ENCODE assay signal across 9 cellular contexts in the genomic region with DNA sequence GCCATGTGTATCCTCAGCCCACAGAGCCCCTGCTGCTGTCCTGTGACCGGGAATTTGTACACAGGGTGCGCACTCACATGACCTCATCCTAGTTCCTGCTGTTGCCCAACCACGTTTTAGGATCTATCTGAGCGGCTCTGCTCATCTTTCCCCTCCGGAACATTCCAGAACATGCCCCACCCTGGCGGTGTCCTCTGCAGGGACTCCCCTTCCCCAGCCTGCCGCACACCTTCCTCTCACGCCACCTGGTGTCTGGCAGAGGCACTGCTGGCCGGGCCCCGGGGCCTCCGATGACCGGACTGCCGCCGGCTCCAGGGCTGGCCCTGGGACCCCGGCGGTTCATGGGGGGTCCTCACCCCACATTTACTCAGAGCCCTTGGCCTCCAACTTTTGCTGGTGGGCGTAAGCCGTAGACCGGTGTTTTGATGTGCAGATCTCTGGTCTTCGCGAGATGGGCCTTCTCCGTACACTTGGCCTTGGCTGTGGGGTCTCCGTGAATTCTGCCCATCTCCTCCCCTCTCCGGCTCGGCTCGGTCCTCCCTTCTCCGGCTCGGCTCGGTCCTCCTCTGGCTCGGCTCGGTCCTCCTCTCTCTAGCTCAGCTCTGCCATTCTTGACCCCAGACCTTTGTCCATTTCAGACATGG. TPM values are rescaled to one million over a fixed set of nuclear protein-coding genes. Genes with fewer than 3 reads are reported as not detected.
DNase-seq lines count a peak whose midpoint lies in the region; ATAC-seq, FAIRE-seq and TF ChIP-seq lines count a peak whose summit lies in the region.
"Had no signal": no experiment of that assay in that cellular context is flagged by ENCODE, and none has a peak within 500 bp of the region (broad histone marks: within the 10 kb centered on the region; RNA-seq: fewer than 3 reads in every experiment).

No MANE protein-coding gene starts in this region.

- H3K9me3 Mint-ChIP-seq in naive thymus-derived CD4-positive, alpha-beta T cell = peaks cover 0 to 20% (median 5%) of the 10 kb centered on the region in 11 donors
- peaks cover 2% of the 10 kb centered on the region for H3K9me3 Mint-ChIP-seq in stimulated activated memory B cell treated with anti-CD40 and anti-IgM and Interleukin-4, amounts not matched to agents 10 μg/mL and 1 μg/mL and 100 μg/mL, for 72 hours

- no peak overlapping the region for H3K4me3 ChIP-seq in BJ (ENCODE audit: low read depth, low read length)
- H3K4me3 ChIP-seq in H1 (ENCODE audit: extremely low read depth in 1 of 4, insufficient read depth in 2 of 4, low read depth in 3 of 4, low read length in 4 of 4) = no peak overlapping the region
- no peak overlapping the region for H3K4me3 ChIP-seq in naive thymus-derived CD4-positive, alpha-beta T cell (ENCODE audit: low read length)
- no peak overlapping the region for H3K4me3 ChIP-seq in upper lobe of right lung

- H2BK20ac ChIP-seq in H1 (ENCODE audit: low read length) = no peak overlapping the region

- H3K79me2 ChIP-seq in H1 (ENCODE audit: control insufficient read depth in 1 of 2, insufficient read depth in 2 of 2, low read length in 2 of 2) = no peaks in the 10 kb centered on the region

- H3K18ac ChIP-seq in H1 (ENCODE audit: extremely low read depth, low read length) = no peak overlapping the region; the same call in 1 of the 2 replicates

- peak; percentile 70 to 81 for TF ChIP-seq RAD21 in H1 (IDR thresholded peaks at IDR 0.05 in 1 of 2, conservative IDR thresholded peaks at IDR 0.05 in 1 of 2; ENCODE audit: low read depth in 2 of 2, low read length in 2 of 2)

- H2BK5ac ChIP-seq in H1 (ENCODE audit: low read depth, low read length) = peak overlapping the region; percentile 44; the same call in 1 of the 2 replicates

- H3K23ac ChIP-seq in H1 (ENCODE audit: insufficient read length) = no peak overlapping the region

- TF ChIP-seq CTCF in BJ (IDR thresholded peaks at IDR 0.05; ENCODE audit: insufficient read depth, low read depth, low read length) (peak; percentile 82), H1 (IDR thresholded peaks at IDR 0.05; ENCODE audit: control extremely low read depth in 1 of 3, insufficient read depth in 1 of 3, low read depth in 1 of 3, low read length in 3 of 3) (peak in 2 of 3 experiments; percentile 81 to 95; a peak in 3 of 4 replicates), upper lobe of right lung (IDR thresholded peaks at IDR 0.05) (peak; percentile 81)

- H4K8ac ChIP-seq in H1 (ENCODE audit: extremely low read depth, insufficient read depth, low read length) = no peak overlapping the region; the same call in 1 of the 2 replicates

- FAIRE-seq in H1 (lab: Jason Lieb, UNC) = peak; percentile 32

- peaks cover 0 to 3% (median 0%) of the 10 kb centered on the region in 7 donors for H3K4me1 Mint-ChIP-seq in naive thymus-derived CD4-positive, alpha-beta T cell
- no peaks in the 10 kb centered on the region for H3K4me1 Mint-ChIP-seq in stimulated activated memory B cell treated with anti-CD40 and anti-IgM and Interleukin-4, amounts not matched to agents 10 μg/mL and 1 μg/mL and 100 μg/mL, for 72 hours

- H3K9me3 ChIP-seq in H1 (ENCODE audit: insufficient read depth in 2 of 2, low read depth in 1 of 2, low read length in 1 of 2) (peaks cover 8 to 13% of the 10 kb centered on the region in 2 experiments; a peak in 2 of 4 replicates), upper lobe of right lung (no peaks in the 10 kb centered on the region)
- peaks cover 0 to 10% (median 0%) of the 10 kb centered on the region in 3 experiments for H3K9me3 ChIP-seq in naive thymus-derived CD4-positive, alpha-beta T cell (ENCODE audit: control insufficient read depth in 2 of 3, low read length in 3 of 3)

- 67% methylated on average over 31 of the region's 31 CpGs; no CpG with 5 or more reads in 1 of the 2 experiments for WGBS in H1 (ENCODE audit: extremely low coverage in 1 of 2, insufficient coverage in 1 of 2, insufficient read length in 1 of 2, insufficient replicate concordance in 2 of 2, low coverage in 1 of 2, low lambda C conversion rate in 2 of 2, missing lambda C conversion rate in 1 of 2), 2 experiments

- POLR2A ChIA-PET in BJ (lab: Charles Lee) = no interaction called here
- POLR2A ChIA-PET in HEK293T (lab: Yijun Ruan, JAX) = no interaction called here
- POLR2A ChIA-PET in H1 (lab: Charles Lee; ENCODE audit: partially characterized antibody) = interaction anchor here (2.6 to 3.0 kb wide), 2 partner anchors 30 to 31 kb away, joined by 13 to 18 read pairs; a partner anchor contains a TSS
- POLR2A ChIA-PET in naive thymus-derived CD4-positive, alpha-beta T cell (lab: Charles Lee) = no interaction called here

- H2AFZ ChIP-seq in H1 (ENCODE audit: low read length) = no peak overlapping the region

- no peaks in the 10 kb centered on the region for H3K23me2 ChIP-seq in H1 (ENCODE audit: low read depth, low read length)

- no peak overlapping the region for H3K9ac ChIP-seq in H1 (replicated peaks in 1 of 4; ENCODE audit: extremely low read depth in 1 of 4, low read depth in 3 of 4, low read length in 3 of 4)

- no peak overlapping the region for H3K4ac ChIP-seq in H1 (replicated peaks; ENCODE audit: insufficient read length, low read depth, low read length)

- DNase-seq in BJ (ENCODE audit: low read depth) (no peak), HEK293T (ENCODE audit: extremely low spot score) (peak; percentile 76), H1 (ENCODE audit: low read depth in 1 of 2, low spot score in 2 of 2) (peak; percentile 44 to 97), upper lobe of right lung (no peak)
- peak; percentile 37 for DNase-seq in activated CD4-positive, alpha-beta T cell treated with anti-CD3 and anti-CD28 coated beads, Interleukin-2, amount 50 U/mL, for 1 hour
- DNase-seq in naive thymus-derived CD4-positive, alpha-beta T cell = peak in 7 of 9 donors; percentile 21 to 64 (median 33)

- no peak overlapping the region for H3K14ac ChIP-seq in H1 (ENCODE audit: insufficient read length)

- peak overlapping the region in 1 of 10 donors; percentile 21 for H3K4me3 Mint-ChIP-seq in naive thymus-derived CD4-positive, alpha-beta T cell
- H3K4me3 Mint-ChIP-seq in stimulated activated memory B cell treated with anti-CD40 and anti-IgM and Interleukin-4, amounts not matched to agents 10 μg/mL and 1 μg/mL and 100 μg/mL, for 72 hours = no peak overlapping the region

- H3K4me1 ChIP-seq in H1 (replicated peaks in 1 of 4; ENCODE audit: control insufficient read depth in 3 of 4, insufficient read depth in 4 of 4, low read length in 3 of 4) (no peaks in the 10 kb centered on the region), upper lobe of right lung (no peaks in the 10 kb centered on the region)
- no peaks in the 10 kb centered on the region for H3K4me1 ChIP-seq in naive thymus-derived CD4-positive, alpha-beta T cell (ENCODE audit: control insufficient read depth in 2 of 2, insufficient read depth in 2 of 2, low read length in 2 of 2)

- no peak overlapping the region for H3K4me2 ChIP-seq in H1 (ENCODE audit: insufficient read depth in 1 of 2, low read depth in 2 of 2, low read length in 2 of 2)

- no peak overlapping the region for H3K56ac ChIP-seq in H1 (replicated peaks; ENCODE audit: insufficient read length, low read depth, low read length)

- H3K36me3 Mint-ChIP-seq in naive thymus-derived CD4-positive, alpha-beta T cell = peaks cover 0 to 13% (median 5%) of the 10 kb centered on the region in 5 donors
- peaks cover 6% of the 10 kb centered on the region for H3K36me3 Mint-ChIP-seq in stimulated activated memory B cell treated with anti-CD40 and anti-IgM and Interleukin-4, amounts not matched to agents 10 μg/mL and 1 μg/mL and 100 μg/mL, for 72 hours

- peak overlapping the region; percentile 25 for H4K91ac ChIP-seq in H1 (replicated peaks; ENCODE audit: insufficient read length, low read length)

- H2BK12ac ChIP-seq in H1 (ENCODE audit: low read depth, low read length) = 0 out of 2 replicates have a peak overlapping the region, but pooled peaks have one; percentile 75

- no peak; a peak in 1 of 3 replicates for TF ChIP-seq POLR2A in H1 (IDR thresholded peaks at IDR 0.05; ENCODE audit: control extremely low read depth in 1 of 2, low read depth in 2 of 2, low read length in 2 of 2)

- peaks cover 0 to 3% (median 0%) of the 10 kb centered on the region in 5 donors for H3K27me3 Mint-ChIP-seq in naive thymus-derived CD4-positive, alpha-beta T cell
- H3K27me3 Mint-ChIP-seq in stimulated activated memory B cell treated with anti-CD40 and anti-IgM and Interleukin-4, amounts not matched to agents 10 μg/mL and 1 μg/mL and 100 μg/mL, for 72 hours = peaks cover 49% of the 10 kb centered on the region

- no peaks in the 10 kb centered on the region for H3K79me1 ChIP-seq in H1 (ENCODE audit: low read depth, low read length)

- peaks cover 2% of the 10 kb centered on the region for H3K36me3 ChIP-seq in BJ (ENCODE audit: control insufficient read depth, insufficient read depth, low read length)
- H3K36me3 ChIP-seq in H1 (ENCODE audit: control insufficient read depth in 2 of 4, insufficient read depth in 4 of 4, low read length in 3 of 4) = no peaks in the 10 kb centered on the region; a peak in 1 of 8 replicates
- peaks cover 0 to 2% (median 0%) of the 10 kb centered on the region in 3 experiments for H3K36me3 ChIP-seq in naive thymus-derived CD4-positive, alpha-beta T cell (ENCODE audit: control insufficient read depth in 2 of 3, insufficient read depth in 3 of 3, low read length in 3 of 3)
- no peaks in the 10 kb centered on the region for H3K36me3 ChIP-seq in upper lobe of right lung

- no peaks in the 10 kb centered on the region for H4K20me1 ChIP-seq in H1 (replicated peaks in 1 of 2; ENCODE audit: control insufficient read depth in 1 of 2, insufficient read depth in 2 of 2, low read length in 2 of 2)

- no peak for TF ChIP-seq EP300 in H1 (IDR thresholded peaks at IDR 0.05; ENCODE audit: borderline replicate concordance in 1 of 2, low read depth in 2 of 2, low read length in 2 of 2)

- CTCF ChIA-PET in BJ (lab: Yijun Ruan, JAX) = interaction anchor here (1.2 to 7.6 kb wide), 3 partner anchors 31 to 137 kb away, joined by 4 to 104 read pairs (median 16); no protein-coding TSS in a partner anchor
- CTCF ChIA-PET in HEK293T (lab: Yijun Ruan, JAX) = interaction anchor here (1.2 to 3.2 kb wide), 3 partner anchors 13 to 53 kb away, joined by 3 to 24 read pairs (median 3); no protein-coding TSS in a partner anchor
- CTCF ChIA-PET in H1 (lab: Charles Lee; ENCODE audit: partially characterized antibody) = interaction anchor here (0.9 to 5.3 kb wide), 8 partner anchors 12 to 136 kb away, joined by 3 to 59 read pairs (median 10); no protein-coding TSS in a partner anchor
- CTCF ChIA-PET in naive thymus-derived CD4-positive, alpha-beta T cell (lab: Charles Lee) = interaction anchor here (0.7 to 0.9 kb wide), 3 partner anchors 135 to 1003 kb away, joined by 3 to 4 read pairs (median 4); no protein-coding TSS in a partner anchor

- peak overlapping the region; percentile 34 for H4K5ac ChIP-seq in H1 (ENCODE audit: insufficient read length, low read depth, low read length)

- intact Hi-C loops in naive thymus-derived CD4-positive, alpha-beta T cell (cut with micrococcal nuclease) = loop anchor here (1.0 kb wide), 1 partner anchor 31 kb away; no protein-coding TSS in a partner anchor
- intact Hi-C loops in upper lobe of right lung (cut with DNase I) = no loop called here

- peak; percentile 59 for ATAC-seq in naive thymus-derived CD4-positive, alpha-beta T cell
- ATAC-seq in upper lobe of right lung (peak; percentile 62), HG02763 (IDR thresholded peaks at IDR 0.05; ENCODE audit: unreplicated experiment) (no peak)
- ATAC-seq in stimulated activated memory B cell treated with anti-CD40 and anti-IgM and Interleukin-4, amounts not matched to agents 10 μg/mL and 1 μg/mL and 100 μg/mL, for 72 hours = no peak

- H3K27ac Mint-ChIP-seq in naive thymus-derived CD4-positive, alpha-beta T cell = peak overlapping the region in 2 of 9 donors; percentile 46 to 60
- H3K27ac Mint-ChIP-seq in stimulated activated memory B cell treated with anti-CD40 and anti-IgM and Interleukin-4, amounts not matched to agents 10 μg/mL and 1 μg/mL and 100 μg/mL, for 72 hours = no peak overlapping the region

- peak overlapping the region; percentile 42; the same call in 1 of the 2 replicates for H2AK5ac ChIP-seq in H1 (ENCODE audit: low read depth, low read length)

- no peak overlapping the region for H3K27ac ChIP-seq in H1 (ENCODE audit: low read depth, low read length)
- H3K27ac ChIP-seq in naive thymus-derived CD4-positive, alpha-beta T cell (ENCODE audit: low read depth, low read length) = no peak overlapping the region
- H3K27ac ChIP-seq in upper lobe of right lung = no peak overlapping the region
- H3K27ac ChIP-seq: epithelial cell of prostate had no signal

- no peak overlapping the region for H2BK120ac ChIP-seq in H1 (replicated peaks; ENCODE audit: low read depth, low read length)

- H3K27me3 ChIP-seq in BJ (ENCODE audit: control insufficient read depth, insufficient read depth, low read length) (no peaks in the 10 kb centered on the region), H1 (replicated peaks in 1 of 4; ENCODE audit: control insufficient read depth in 3 of 4, extremely low read depth in 1 of 4, insufficient read depth in 3 of 4, low read length in 3 of 4) (no peaks in the 10 kb centered on the region), upper lobe of right lung (no peaks in the 10 kb centered on the region)
- H3K27me3 ChIP-seq in naive thymus-derived CD4-positive, alpha-beta T cell (ENCODE audit: control insufficient read depth in 2 of 2, insufficient read depth in 2 of 2, low read length in 2 of 2) = no peaks in the 10 kb centered on the region

- H2BK15ac ChIP-seq in H1 (ENCODE audit: low read length) = 0 out of 2 replicates have a peak overlapping the region, but pooled peaks have one; percentile 72

RNA-seq across cellular contexts. Expression of a gene that starts 29.5 kb away (rescaled TPM):
- 0.04 TPM in 2 replicates for polyA plus RNA-seq in BJ (2011; rRNA removed)
- 0.77 TPM in 1 of 2 replicates, not detected in the other for polyA minus RNA-seq in BJ (2011; rRNA and poly(A)+ RNA removed)
- total RNA-seq in H1 (2021; fragmentation: NEBNext Ultra II Directional; extraction: Animal tissue kit (Norgen Biotek cat#: 25700)) = 20.0 and 20.7 TPM in 2 replicates
- 18.3 and 25.0 TPM in 2 replicates for polyA plus RNA-seq in H1 (2011; rRNA removed)
- 20.5 TPM for polyA plus RNA-seq in H1 (2011; cell fraction: cytosol; rRNA removed)
- polyA plus RNA-seq in H1 (2011; cell fraction: nucleus; rRNA removed) = 55.6 TPM
- polyA plus RNA-seq in H1 (2012, experiment 1 of 2) = 11.4 to 18.1 TPM (median 16.6 TPM) in 4 replicates
- 15.7 TPM for polyA plus RNA-seq in H1 (2012, experiment 2 of 2)
- polyA plus RNA-seq in H1 (2013, experiment 1 of 2) = 8.9 TPM
- 7.8 TPM for polyA plus RNA-seq in H1 (2013, experiment 2 of 2)
- 32.5 and 33.4 TPM in 2 replicates for polyA minus RNA-seq in H1 (2011; rRNA and poly(A)+ RNA removed)
- 10.1 TPM for polyA minus RNA-seq in H1 (2011; cell fraction: cytosol; rRNA and poly(A)+ RNA removed)
- 24.2 TPM for polyA minus RNA-seq in H1 (2011; cell fraction: nucleus; rRNA and poly(A)+ RNA removed)
- under 1 TPM in 1 of 5 experiments, not detected in 4; 0.16 TPM for total RNA-seq in naive thymus-derived CD4-positive, alpha-beta T cell
- not detected for polyA plus RNA-seq in naive thymus-derived CD4-positive, alpha-beta T cell
- 12.2 TPM for total RNA-seq in upper lobe of right lung

Comparison
In these comparisons a context has a peak if more than half of its experiments do, and no peak if none do; other contexts are left out.
1. DNase-seq: peak in HEK293T (single experiment), activated CD4-positive, alpha-beta T cell treated with anti-CD3 and anti-CD28 coated beads, Interleukin-2, amount 50 U/mL, for 1 hour (single experiment), H1 (2 of 2) and naive thymus-derived CD4-positive, alpha-beta T cell (7 of 9); none in BJ (single experiment) and upper lobe of right lung (single experiment).
2. ATAC-seq: peak in naive thymus-derived CD4-positive, alpha-beta T cell (single experiment) and upper lobe of right lung (single experiment); none in stimulated activated memory B cell treated with anti-CD40 and anti-IgM and Interleukin-4, amounts not matched to agents 10 μg/mL and 1 μg/mL and 100 μg/mL, for 72 hours (single experiment) and HG02763 (single experiment).
3. RNA of a gene that starts 29.5 kb away (total RNA-seq): 20.0 to 20.7 TPM in H1 and 12.2 TPM in upper lobe of right lung (single experiment); 0.16 TPM in naive thymus-derived CD4-positive, alpha-beta T cell; every median in the first group is over 10 times any median in the second.
4. Peak in every context shown above with its lines, with median percentiles within 50 percentile points of each other: CTCF ChIP-seq.